Comparison of ENCODE assay signal across 20 cellular contexts in genomic region chr7:117675519-117676137, GRCh38.
"Had no signal": no experiment of that assay in that cellular context is flagged by ENCODE, and none has a peak within 500 bp of the region (broad histone marks: within the 10 kb centered on the region; RNA-seq: fewer than 3 reads in every experiment).

No MANE protein-coding gene starts in this region.

- H3K27ac Mint-ChIP-seq: activated CD4-positive, alpha-beta memory T cell treated with anti-CD3 and anti-CD28 coated beads for 36 hours; activated CD4-positive, alpha-beta T cell treated with anti-CD3 and anti-CD28 coated beads for 36 hours; activated CD8-positive, alpha-beta memory T cell treated with anti-CD3 and anti-CD28 coated beads, Interleukin-2, amount 10 ng/mL, durations not matched to agents 7 days and 5 days; activated naive CD8-positive, alpha-beta T cell treated with anti-CD3 and anti-CD28 coated beads for 36 hours; naive B cell; neural progenitor cell had no signal

- H3K36me3 ChIP-seq: left lung, neural progenitor cell, pancreas, stomach had no signal

- H3K9me3 Mint-ChIP-seq: activated CD4-positive, alpha-beta memory T cell treated with anti-CD3 and anti-CD28 coated beads for 36 hours; activated naive CD8-positive, alpha-beta T cell treated with anti-CD3 and anti-CD28 coated beads for 36 hours; neural progenitor cell had no signal

- H3K4me3 ChIP-seq: body of pancreas, dorsolateral prefrontal cortex, left lung, mucosa of descending colon, neural progenitor cell, pancreas, smooth muscle cell, stomach had no signal

- H3K4me1 Mint-ChIP-seq: activated CD4-positive, alpha-beta T cell treated with anti-CD3 and anti-CD28 coated beads for 36 hours; activated CD8-positive, alpha-beta memory T cell treated with anti-CD3 and anti-CD28 coated beads, Interleukin-2, amount 10 ng/mL, durations not matched to agents 7 days and 5 days; activated naive CD8-positive, alpha-beta T cell treated with anti-CD3 and anti-CD28 coated beads for 36 hours; naive B cell had no signal

- H3K9ac ChIP-seq: neural progenitor cell had no signal

- ATAC-seq: activated CD4-positive, alpha-beta T cell treated with anti-CD3 and anti-CD28 coated beads for 36 hours; activated CD8-positive, alpha-beta memory T cell treated with anti-CD3 and anti-CD28 coated beads, Interleukin-2, amount 10 ng/mL, durations not matched to agents 7 days and 5 days; body of pancreas; left lung; pancreas; sciatic nerve had no signal

- H3K36me3 Mint-ChIP-seq: activated CD4-positive, alpha-beta memory T cell treated with anti-CD3 and anti-CD28 coated beads for 36 hours; activated CD8-positive, alpha-beta memory T cell treated with anti-CD3 and anti-CD28 coated beads, Interleukin-2, amount 10 ng/mL, durations not matched to agents 7 days and 5 days; activated naive CD8-positive, alpha-beta T cell treated with anti-CD3 and anti-CD28 coated beads for 36 hours; naive B cell; neural progenitor cell had no signal

- FAIRE-seq: kidney, pancreas had no signal

- H2AFZ ChIP-seq: neural progenitor cell had no signal

- H3K4me3 Mint-ChIP-seq: activated CD4-positive, alpha-beta memory T cell treated with anti-CD3 and anti-CD28 coated beads for 36 hours; activated CD4-positive, alpha-beta T cell treated with anti-CD3 and anti-CD28 coated beads for 36 hours; activated CD8-positive, alpha-beta memory T cell treated with anti-CD3 and anti-CD28 coated beads, Interleukin-2, amount 10 ng/mL, durations not matched to agents 7 days and 5 days; activated naive CD8-positive, alpha-beta T cell treated with anti-CD3 and anti-CD28 coated beads for 36 hours; naive B cell; neural progenitor cell had no signal

- H3K27ac ChIP-seq: body of pancreas, epithelial cell of prostate, left lung, neural progenitor cell, pancreas, stomach had no signal

- H3K27me3 ChIP-seq: body of pancreas, left lung, neural progenitor cell, pancreas had no signal

- DNase-seq: activated CD4-positive, alpha-beta memory T cell treated with anti-CD3 and anti-CD28 coated beads for 36 hours; activated CD4-positive, alpha-beta T cell treated with anti-CD3 and anti-CD28 coated beads for 36 hours; activated CD8-positive, alpha-beta memory T cell treated with anti-CD3 and anti-CD28 coated beads, Interleukin-2, amount 10 ng/mL, durations not matched to agents 7 days and 5 days; activated naive CD8-positive, alpha-beta T cell treated with anti-CD3 and anti-CD28 coated beads for 36 hours; body of pancreas; caudate nucleus; dorsolateral prefrontal cortex; foreskin melanocyte; kidney; left lung; mammary epithelial cell; mucosa of descending colon; naive B cell; pancreas; stimulated activated CD4-positive, alpha-beta T cell treated with anti-CD3 and anti-CD28 coated beads, Interleukin-4, amount 100 ng/mL, for 1 hour; stomach had no signal

- H3K27me3 Mint-ChIP-seq: activated CD4-positive, alpha-beta memory T cell treated with anti-CD3 and anti-CD28 coated beads for 36 hours; activated CD4-positive, alpha-beta T cell treated with anti-CD3 and anti-CD28 coated beads for 36 hours; activated CD8-positive, alpha-beta memory T cell treated with anti-CD3 and anti-CD28 coated beads, Interleukin-2, amount 10 ng/mL, durations not matched to agents 7 days and 5 days; naive B cell had no signal

- H3K9me3 ChIP-seq: body of pancreas, left lung, mucosa of descending colon, pancreas, stomach had no signal

- H3K4me2 ChIP-seq: neural progenitor cell, smooth muscle cell had no signal
